2 cellular contexts compared by ENCODE assay signal in the genomic region with DNA sequence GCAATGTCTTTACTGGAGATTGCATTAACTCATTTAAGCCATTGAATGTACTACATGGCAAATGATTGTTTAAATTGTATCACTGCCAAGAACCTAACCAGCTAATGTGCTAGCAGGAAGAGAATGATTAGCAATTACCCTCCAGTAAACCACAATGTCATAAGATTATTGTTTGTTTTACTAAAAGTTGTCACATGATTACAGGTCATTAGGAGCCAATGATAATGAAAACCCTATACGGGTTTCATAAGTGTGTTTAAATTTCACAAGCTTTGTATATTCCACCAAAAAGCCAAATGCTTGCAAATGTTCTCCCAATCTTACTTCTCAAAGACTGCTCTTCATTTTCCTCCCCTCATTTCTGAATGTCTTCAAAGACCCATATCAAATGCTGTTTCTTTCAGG.
TF ChIP-seq lines count a peak whose summit lies in the region.

No MANE protein-coding gene starts in this region.

TF ChIP-seq in liver, 16 proteins besides CTCF, POLR2A, EP300 and RAD21 (continued from another document):
- TF ChIP-seq, protein P1, sequence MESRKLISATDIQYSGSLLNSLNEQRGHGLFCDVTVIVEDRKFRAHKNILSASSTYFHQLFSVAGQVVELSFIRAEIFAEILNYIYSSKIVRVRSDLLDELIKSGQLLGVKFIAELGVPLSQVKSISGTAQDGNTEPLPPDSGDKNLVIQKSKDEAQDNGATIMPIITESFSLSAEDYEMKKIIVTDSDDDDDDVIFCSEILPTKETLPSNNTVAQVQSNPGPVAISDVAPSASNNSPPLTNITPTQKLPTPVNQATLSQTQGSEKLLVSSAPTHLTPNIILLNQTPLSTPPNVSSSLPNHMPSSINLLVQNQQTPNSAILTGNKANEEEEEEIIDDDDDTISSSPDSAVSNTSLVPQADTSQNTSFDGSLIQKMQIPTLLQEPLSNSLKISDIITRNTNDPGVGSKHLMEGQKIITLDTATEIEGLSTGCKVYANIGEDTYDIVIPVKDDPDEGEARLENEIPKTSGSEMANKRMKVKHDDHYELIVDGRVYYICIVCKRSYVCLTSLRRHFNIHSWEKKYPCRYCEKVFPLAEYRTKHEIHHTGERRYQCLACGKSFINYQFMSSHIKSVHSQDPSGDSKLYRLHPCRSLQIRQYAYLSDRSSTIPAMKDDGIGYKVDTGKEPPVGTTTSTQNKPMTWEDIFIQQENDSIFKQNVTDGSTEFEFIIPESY (IDR thresholded peaks at IDR 0.05), result peak; percentile 47
- peak in 1 of 2 donors; percentile 16 for TF ChIP-seq GABPA (IDR thresholded peaks at IDR 0.05 in 1 of 2, conservative IDR thresholded peaks at IDR 0.05 in 1 of 2)
- TF ChIP-seq RXRA (IDR thresholded peaks at IDR 0.05), result peak; percentile 88 to 90
- peak in 1 of 2 donors; percentile 41 for TF ChIP-seq JUND (IDR thresholded peaks at IDR 0.05)
- TF ChIP-seq, protein P2, sequence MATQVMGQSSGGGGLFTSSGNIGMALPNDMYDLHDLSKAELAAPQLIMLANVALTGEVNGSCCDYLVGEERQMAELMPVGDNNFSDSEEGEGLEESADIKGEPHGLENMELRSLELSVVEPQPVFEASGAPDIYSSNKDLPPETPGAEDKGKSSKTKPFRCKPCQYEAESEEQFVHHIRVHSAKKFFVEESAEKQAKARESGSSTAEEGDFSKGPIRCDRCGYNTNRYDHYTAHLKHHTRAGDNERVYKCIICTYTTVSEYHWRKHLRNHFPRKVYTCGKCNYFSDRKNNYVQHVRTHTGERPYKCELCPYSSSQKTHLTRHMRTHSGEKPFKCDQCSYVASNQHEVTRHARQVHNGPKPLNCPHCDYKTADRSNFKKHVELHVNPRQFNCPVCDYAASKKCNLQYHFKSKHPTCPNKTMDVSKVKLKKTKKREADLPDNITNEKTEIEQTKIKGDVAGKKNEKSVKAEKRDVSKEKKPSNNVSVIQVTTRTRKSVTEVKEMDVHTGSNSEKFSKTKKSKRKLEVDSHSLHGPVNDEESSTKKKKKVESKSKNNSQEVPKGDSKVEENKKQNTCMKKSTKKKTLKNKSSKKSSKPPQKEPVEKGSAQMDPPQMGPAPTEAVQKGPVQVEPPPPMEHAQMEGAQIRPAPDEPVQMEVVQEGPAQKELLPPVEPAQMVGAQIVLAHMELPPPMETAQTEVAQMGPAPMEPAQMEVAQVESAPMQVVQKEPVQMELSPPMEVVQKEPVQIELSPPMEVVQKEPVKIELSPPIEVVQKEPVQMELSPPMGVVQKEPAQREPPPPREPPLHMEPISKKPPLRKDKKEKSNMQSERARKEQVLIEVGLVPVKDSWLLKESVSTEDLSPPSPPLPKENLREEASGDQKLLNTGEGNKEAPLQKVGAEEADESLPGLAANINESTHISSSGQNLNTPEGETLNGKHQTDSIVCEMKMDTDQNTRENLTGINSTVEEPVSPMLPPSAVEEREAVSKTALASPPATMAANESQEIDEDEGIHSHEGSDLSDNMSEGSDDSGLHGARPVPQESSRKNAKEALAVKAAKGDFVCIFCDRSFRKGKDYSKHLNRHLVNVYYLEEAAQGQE (IDR thresholded peaks at IDR 0.05), result peak; percentile 39

TF ChIP-seq in HepG2, 621 proteins besides CTCF, POLR2A, EP300 and RAD21 (continued from another document):
- TF ChIP-seq, protein P3, sequence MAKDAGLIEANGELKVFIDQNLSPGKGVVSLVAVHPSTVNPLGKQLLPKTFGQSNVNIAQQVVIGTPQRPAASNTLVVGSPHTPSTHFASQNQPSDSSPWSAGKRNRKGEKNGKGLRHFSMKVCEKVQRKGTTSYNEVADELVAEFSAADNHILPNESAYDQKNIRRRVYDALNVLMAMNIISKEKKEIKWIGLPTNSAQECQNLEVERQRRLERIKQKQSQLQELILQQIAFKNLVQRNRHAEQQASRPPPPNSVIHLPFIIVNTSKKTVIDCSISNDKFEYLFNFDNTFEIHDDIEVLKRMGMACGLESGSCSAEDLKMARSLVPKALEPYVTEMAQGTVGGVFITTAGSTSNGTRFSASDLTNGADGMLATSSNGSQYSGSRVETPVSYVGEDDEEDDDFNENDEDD (CRISPR knock-in tag; IDR thresholded peaks at IDR 0.05; ENCODE audit: borderline replicate concordance), result no peak
- no peak for TF ChIP-seq ZFY (CRISPR knock-in tag; IDR thresholded peaks at IDR 0.05)
- TF ChIP-seq SRSF1 (optimal IDR thresholded peaks at IDR 0.05; ENCODE audit: low read depth, low read length), result no peak
- no peak for TF ChIP-seq ZNF766 (CRISPR knock-in tag; IDR thresholded peaks at IDR 0.05; ENCODE audit: borderline replicate concordance)
- no peak for TF ChIP-seq ZNF564 (CRISPR knock-in tag; IDR thresholded peaks at IDR 0.05)
- no peak for TF ChIP-seq CHD4 (IDR thresholded peaks at IDR 0.05; ENCODE audit: borderline replicate concordance, low read length)
- TF ChIP-seq, protein P4, sequence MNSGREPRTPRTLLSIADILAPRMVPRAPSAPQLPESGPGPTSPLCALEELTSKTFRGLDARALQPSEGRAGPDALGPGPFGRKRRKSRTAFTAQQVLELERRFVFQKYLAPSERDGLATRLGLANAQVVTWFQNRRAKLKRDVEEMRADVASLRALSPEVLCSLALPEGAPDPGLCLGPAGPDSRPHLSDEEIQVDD (CRISPR knock-in tag; IDR thresholded peaks at IDR 0.05; ENCODE audit: borderline replicate concordance), result no peak
TF ChIP-seq in HepG2: peak in this region for 0.
